8 cellular contexts compared by ENCODE assay signal in the genomic region with DNA sequence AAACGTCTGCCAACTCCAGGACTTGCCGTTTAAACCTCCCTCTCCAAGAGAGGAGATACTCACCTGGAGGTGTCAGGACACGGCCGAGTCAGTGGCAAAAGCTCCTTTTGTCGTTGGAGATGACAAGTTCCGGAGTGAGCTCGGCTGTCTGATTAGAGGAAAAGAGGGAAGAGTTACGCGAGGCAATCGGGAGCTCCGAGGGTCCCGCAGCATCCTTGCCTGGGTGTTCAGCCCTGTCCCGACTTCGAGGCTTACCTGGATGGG. TPM values are rescaled to one million over a fixed set of nuclear protein-coding genes. Genes with fewer than 3 reads are reported as not detected.
A peak's percentile ranks its signal among the peaks of the same experiment; 100 is the strongest.
DNase-seq lines count a peak whose midpoint lies in the region; ATAC-seq and TF ChIP-seq lines count a peak whose summit lies in the region.

No MANE protein-coding gene starts in this region.

- H3K4me3 ChIP-seq in duodenal mucosa (ENCODE audit: low read depth in 1 of 2, low read length in 2 of 2) (peak overlapping the region; percentile 83 to 91), neural progenitor cell (peak overlapping the region; percentile 91)

- no peak overlapping the region for H2AFZ ChIP-seq in neural progenitor cell (replicated peaks)

- no peaks in the 10 kb centered on the region for H3K27me3 Mint-ChIP-seq in CD4-positive, alpha-beta T cell
- peaks cover 8% of the 10 kb centered on the region for H3K27me3 Mint-ChIP-seq in neural progenitor cell (ENCODE audit: insufficient read depth, low read depth)

- DNase-seq in CD4-positive, alpha-beta T cell, result peak in 1 of 10 experiments; percentile 7
- DNase-seq in NCI-H69 (lab: John Stamatoyannopoulos, UW), result peak; percentile 64
- DNase-seq in neural progenitor cell (ENCODE audit: low spot score), result no peak
- no peak for DNase-seq in EL
- no peak for DNase-seq in activated CD4-positive, alpha-beta T cell treated with anti-CD3 and anti-CD28 coated beads for 1 hour

- H3K4me3 Mint-ChIP-seq in CD4-positive, alpha-beta T cell, result peak overlapping the region; percentile 90
- H3K4me3 Mint-ChIP-seq in neural progenitor cell, result peak overlapping the region; percentile 91

- peak overlapping the region; percentile 89 to 95 for H3K9ac ChIP-seq in duodenal mucosa (ENCODE audit: low read depth in 1 of 2, low read length in 2 of 2)
- H3K9ac ChIP-seq in neural progenitor cell, result peak overlapping the region; percentile 73

- no peak for TF ChIP-seq CTCF in CD4-positive, alpha-beta T cell (IDR thresholded peaks at IDR 0.05)
- TF ChIP-seq CTCF in neural progenitor cell (IDR thresholded peaks at IDR 0.05), result no peak

- H3K4me2 ChIP-seq in neural progenitor cell, result peak overlapping the region; percentile 90

- intact Hi-C loops in CD4-positive, alpha-beta T cell (cut with DNase I, micrococcal nuclease), result loop anchor here (2.0 to 10.0 kb wide), 2 partner anchors 68 to 416 kb away; no protein-coding TSS in a partner anchor

- peaks cover 26% of the 10 kb centered on the region for H3K36me3 Mint-ChIP-seq in CD4-positive, alpha-beta T cell (ENCODE audit: low read depth)
- peaks cover 15% of the 10 kb centered on the region for H3K36me3 Mint-ChIP-seq in neural progenitor cell

- ATAC-seq in CD4-positive, alpha-beta T cell (ENCODE audit: poor library complexity), result no peak
- ATAC-seq in GM21576 (IDR thresholded peaks at IDR 0.05; ENCODE audit: unreplicated experiment), result no peak
- no peak for ATAC-seq in HG03442 (IDR thresholded peaks at IDR 0.05; ENCODE audit: unreplicated experiment)

- POLR2A ChIA-PET in CD4-positive, alpha-beta T cell (lab: Charles Lee), result interaction anchor here (0.6 to 9.6 kb wide), 18 partner anchors 9 to 415 kb away, joined by 3 to 314 read pairs (median 7); a partner anchor contains a TSS

- H4K20me1 ChIP-seq in neural progenitor cell (ENCODE audit: low read depth), result peaks cover 44% of the 10 kb centered on the region

- H3K27ac Mint-ChIP-seq in CD4-positive, alpha-beta T cell, result peak overlapping the region; percentile 96
- H3K27ac Mint-ChIP-seq in neural progenitor cell, result peak overlapping the region; percentile 67

- CTCF ChIA-PET in CD4-positive, alpha-beta T cell (lab: Charles Lee), result interaction anchor here (0.7 to 8.9 kb wide), 6 partner anchors 19 to 78 kb away, joined by 3 to 81 read pairs (median 4); no protein-coding TSS in a partner anchor

- H3F3A ChIP-seq in neural progenitor cell (ENCODE audit: low read depth), result peaks cover 93% of the 10 kb centered on the region

- H3K27me3 ChIP-seq in CD4-positive, alpha-beta T cell (ENCODE audit: control insufficient read depth, insufficient read depth, low read length), result no peaks in the 10 kb centered on the region
- H3K27me3 ChIP-seq in duodenal mucosa (ENCODE audit: control insufficient read depth in 1 of 2, insufficient read depth in 2 of 2, low read length in 2 of 2), result no peaks in the 10 kb centered on the region
- peaks cover 6% of the 10 kb centered on the region for H3K27me3 ChIP-seq in neural progenitor cell

- H3K79me2 ChIP-seq in neural progenitor cell (ENCODE audit: low read depth), result peaks cover 52% of the 10 kb centered on the region

- no peaks in the 10 kb centered on the region for H3K9me3 Mint-ChIP-seq in CD4-positive, alpha-beta T cell
- H3K9me3 Mint-ChIP-seq in neural progenitor cell, result no peaks in the 10 kb centered on the region

- peak overlapping the region; percentile 86 for H3K27ac ChIP-seq in CD4-positive, alpha-beta T cell (ENCODE audit: low read depth, low read length)
- H3K27ac ChIP-seq in duodenal mucosa (ENCODE audit: low read depth, low read length), result peak overlapping the region; percentile 91
- H3K27ac ChIP-seq in neural progenitor cell, result peak overlapping the region; percentile 100

- H3K36me3 ChIP-seq in duodenal mucosa (ENCODE audit: control insufficient read depth in 1 of 2, insufficient read depth in 2 of 2, low read length in 2 of 2), result no peaks in the 10 kb centered on the region
- no peaks in the 10 kb centered on the region for H3K36me3 ChIP-seq in neural progenitor cell

- H3K4me1 Mint-ChIP-seq in CD4-positive, alpha-beta T cell (ENCODE audit: low read depth), result peaks cover 84% of the 10 kb centered on the region
- peaks cover 75% of the 10 kb centered on the region for H3K4me1 Mint-ChIP-seq in neural progenitor cell

- H3K4me1 ChIP-seq in duodenal mucosa (ENCODE audit: control insufficient read depth in 1 of 2, insufficient read depth in 2 of 2, low read length in 2 of 2), result peaks cover 56 to 79% of the 10 kb centered on the region in 2 donors
- peaks cover 68% of the 10 kb centered on the region for H3K4me1 ChIP-seq in neural progenitor cell

- H3K9me3 ChIP-seq in CD4-positive, alpha-beta T cell (ENCODE audit: control insufficient read depth, low read length), result no peaks in the 10 kb centered on the region
- no peaks in the 10 kb centered on the region for H3K9me3 ChIP-seq in duodenal mucosa (ENCODE audit: control insufficient read depth in 1 of 2, low read length in 2 of 2)
- H3K9me3 ChIP-seq in neural progenitor cell (ENCODE audit: low read depth), result no peaks in the 10 kb centered on the region

RNA-seq across cellular contexts. Expression of a gene that starts 0.5 kb away (rescaled TPM):
- 10 to 100 TPM; 89.8 to 90.4 TPM for total RNA-seq in CD4-positive, alpha-beta T cell
- 99.9 and 235 TPM in 2 replicates for total RNA-seq in neural progenitor cell (ENCODE audit: low replicate concordance)

RNA-seq across cellular contexts. Expression of a gene that starts 27.8 kb away (rescaled TPM):
- under 1 TPM; 0.50 to 0.69 TPM for total RNA-seq in CD4-positive, alpha-beta T cell
- total RNA-seq in neural progenitor cell (ENCODE audit: low replicate concordance), result 3.4 and 7.0 TPM in 2 replicates
